1 cellular context compared by ENCODE assay signal in genomic region chr20:36605309-36606170, GRCh38.
TF ChIP-seq lines count a peak whose summit lies in the region.

A gene with protein sequence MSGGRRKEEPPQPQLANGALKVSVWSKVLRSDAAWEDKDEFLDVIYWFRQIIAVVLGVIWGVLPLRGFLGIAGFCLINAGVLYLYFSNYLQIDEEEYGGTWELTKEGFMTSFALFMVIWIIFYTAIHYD (plus strand): TSS chr20:36605779. CDS start chr20:36605952, 173 bp downstream.

TF ChIP-seq in HepG2, 621 proteins besides CTCF, POLR2A, EP300 and RAD21 (continued from another document and continues in another):
- TF ChIP-seq RERE (CRISPR knock-in tag; IDR thresholded peaks at IDR 0.05; ENCODE audit: low read depth), result peak; percentile 72; the same call in 1 of the 2 replicates
- peak; percentile 87; the same call in 1 of the 2 replicates for TF ChIP-seq RNF2 (conservative IDR thresholded peaks at IDR 0.05; ENCODE audit: low read depth)
- peak; percentile 60; the same call in 1 of the 2 replicates for TF ChIP-seq SRF (IDR thresholded peaks at IDR 0.05; ENCODE audit: low read depth, low read length)
- TF ChIP-seq FOSL1 (CRISPR knock-in tag; IDR thresholded peaks at IDR 0.05; ENCODE audit: borderline replicate concordance), result no peak
- peak; percentile 78 for TF ChIP-seq ZBTB40 (IDR thresholded peaks at IDR 0.05)
- TF ChIP-seq ZBTB40 (CRISPR knock-in tag; IDR thresholded peaks at IDR 0.05), result peak; percentile 65
- TF ChIP-seq, protein P1, sequence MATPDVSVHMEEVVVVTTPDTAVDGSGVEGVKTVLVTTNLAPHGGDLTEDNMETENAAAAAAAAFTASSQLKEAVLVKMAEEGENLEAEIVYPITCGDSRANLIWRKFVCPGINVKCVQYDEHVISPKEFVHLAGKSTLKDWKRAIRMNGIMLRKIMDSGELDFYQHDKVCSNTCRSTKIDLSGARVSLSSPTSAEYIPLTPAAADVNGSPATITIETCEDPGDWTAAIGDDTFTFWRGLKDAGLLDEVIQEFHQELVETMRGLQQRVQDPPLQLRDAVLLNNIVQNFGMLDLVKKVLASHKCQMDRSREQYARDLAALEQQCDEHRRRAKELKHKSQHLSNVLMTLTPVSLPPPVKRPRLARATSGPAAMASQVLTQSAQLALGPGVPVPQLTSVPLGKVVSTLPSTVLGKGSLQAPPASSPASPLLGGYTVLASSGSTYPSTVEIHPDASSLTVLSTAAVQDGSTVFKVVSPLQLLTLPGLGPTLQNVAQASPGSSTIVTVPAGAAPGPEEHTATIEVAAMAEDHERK (CRISPR knock-in tag; IDR thresholded peaks at IDR 0.05; ENCODE audit: low read depth), result peak; percentile 97
- peak; percentile 74; the same call in 1 of the 2 replicates for TF ChIP-seq ZNF276 (CRISPR knock-in tag; IDR thresholded peaks at IDR 0.05; ENCODE audit: low read depth)
- peak; percentile 97 for TF ChIP-seq SALL1 (CRISPR knock-in tag; IDR thresholded peaks at IDR 0.05)
- peak; percentile 53 for TF ChIP-seq HNF4A (CRISPR knock-in tag; IDR thresholded peaks at IDR 0.05)
- peak; percentile 97 for TF ChIP-seq ZNF205 (CRISPR knock-in tag; IDR thresholded peaks at IDR 0.05)
- peak; percentile 71; the same call in 1 of the 2 replicates for TF ChIP-seq HMG20B (CRISPR knock-in tag; conservative IDR thresholded peaks at IDR 0.05)
- TF ChIP-seq MED1 (CRISPR knock-in tag; IDR thresholded peaks at IDR 0.05), result peak; percentile 93
- TF ChIP-seq HNF4G (IDR thresholded peaks at IDR 0.05; ENCODE audit: borderline replicate concordance, low read depth, low read length), result peak; percentile 34; the same call in 1 of the 2 replicates
- peak; percentile 78; the same call in 1 of the 2 replicates for TF ChIP-seq HNF4G (CRISPR knock-in tag; IDR thresholded peaks at IDR 0.05; ENCODE audit: borderline replicate concordance, low read depth)
- peak; percentile 98; the same call in 1 of the 2 replicates for TF ChIP-seq TRAFD1 (CRISPR knock-in tag; IDR thresholded peaks at IDR 0.05; ENCODE audit: borderline replicate concordance)
- peak; percentile 94 for TF ChIP-seq MAX (IDR thresholded peaks at IDR 0.05)
- TF ChIP-seq ZNF251 (CRISPR knock-in tag; IDR thresholded peaks at IDR 0.05), result 0 out of 2 replicates have a peak, but pooled peaks have one; percentile 96
- no peak; the same call in 1 of the 2 replicates for TF ChIP-seq SNAI1 (CRISPR knock-in tag; IDR thresholded peaks at IDR 0.05; ENCODE audit: borderline replicate concordance)
- no peak for TF ChIP-seq ZFP62 (CRISPR knock-in tag; IDR thresholded peaks at IDR 0.05)
- TF ChIP-seq ZNF547 (CRISPR knock-in tag; IDR thresholded peaks at IDR 0.05), result peak; percentile 98
- peak; percentile 87 for TF ChIP-seq KDM5A (IDR thresholded peaks at IDR 0.05; ENCODE audit: borderline replicate concordance, low read length)
- TF ChIP-seq ZNF292 (CRISPR knock-in tag; IDR thresholded peaks at IDR 0.05; ENCODE audit: borderline replicate concordance, low read depth), result peak; percentile 67
- peak; percentile 70; the same call in 1 of the 2 replicates for TF ChIP-seq NFKB2 (CRISPR knock-in tag; IDR thresholded peaks at IDR 0.05; ENCODE audit: borderline replicate concordance)
- no peak; the same call in 1 of the 2 replicates for TF ChIP-seq FOXP1 (IDR thresholded peaks at IDR 0.05)
- no peak for TF ChIP-seq FOXP1 (CRISPR knock-in tag; IDR thresholded peaks at IDR 0.05)
- TF ChIP-seq, protein P2, sequence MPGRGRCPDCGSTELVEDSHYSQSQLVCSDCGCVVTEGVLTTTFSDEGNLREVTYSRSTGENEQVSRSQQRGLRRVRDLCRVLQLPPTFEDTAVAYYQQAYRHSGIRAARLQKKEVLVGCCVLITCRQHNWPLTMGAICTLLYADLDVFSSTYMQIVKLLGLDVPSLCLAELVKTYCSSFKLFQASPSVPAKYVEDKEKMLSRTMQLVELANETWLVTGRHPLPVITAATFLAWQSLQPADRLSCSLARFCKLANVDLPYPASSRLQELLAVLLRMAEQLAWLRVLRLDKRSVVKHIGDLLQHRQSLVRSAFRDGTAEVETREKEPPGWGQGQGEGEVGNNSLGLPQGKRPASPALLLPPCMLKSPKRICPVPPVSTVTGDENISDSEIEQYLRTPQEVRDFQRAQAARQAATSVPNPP (CRISPR knock-in tag; IDR thresholded peaks at IDR 0.05), result peak; percentile 78
- TF ChIP-seq ZNF776 (CRISPR knock-in tag; IDR thresholded peaks at IDR 0.05), result peak; percentile 93; the same call in 1 of the 2 replicates
- peak; percentile 76 for TF ChIP-seq CCAR2 (optimal IDR thresholded peaks at IDR 0.05; ENCODE audit: low read depth, low read length)
- peak; percentile 99 for TF ChIP-seq ZNF224 (CRISPR knock-in tag; IDR thresholded peaks at IDR 0.05)
- no peak; the same call in none of the 2 replicates for TF ChIP-seq TOE1 (CRISPR knock-in tag; IDR thresholded peaks at IDR 0.05)
- TF ChIP-seq DNMT1 (CRISPR knock-in tag; IDR thresholded peaks at IDR 0.05), result peak; percentile 97
- TF ChIP-seq CEBPG (CRISPR knock-in tag; IDR thresholded peaks at IDR 0.05), result peak; percentile 85
- TF ChIP-seq ZNF513 (CRISPR knock-in tag; conservative IDR thresholded peaks at IDR 0.05), result peak; percentile 71; the same call in 1 of the 2 replicates
